ENCODE assay signal across 17 cellular contexts in the genomic region with DNA sequence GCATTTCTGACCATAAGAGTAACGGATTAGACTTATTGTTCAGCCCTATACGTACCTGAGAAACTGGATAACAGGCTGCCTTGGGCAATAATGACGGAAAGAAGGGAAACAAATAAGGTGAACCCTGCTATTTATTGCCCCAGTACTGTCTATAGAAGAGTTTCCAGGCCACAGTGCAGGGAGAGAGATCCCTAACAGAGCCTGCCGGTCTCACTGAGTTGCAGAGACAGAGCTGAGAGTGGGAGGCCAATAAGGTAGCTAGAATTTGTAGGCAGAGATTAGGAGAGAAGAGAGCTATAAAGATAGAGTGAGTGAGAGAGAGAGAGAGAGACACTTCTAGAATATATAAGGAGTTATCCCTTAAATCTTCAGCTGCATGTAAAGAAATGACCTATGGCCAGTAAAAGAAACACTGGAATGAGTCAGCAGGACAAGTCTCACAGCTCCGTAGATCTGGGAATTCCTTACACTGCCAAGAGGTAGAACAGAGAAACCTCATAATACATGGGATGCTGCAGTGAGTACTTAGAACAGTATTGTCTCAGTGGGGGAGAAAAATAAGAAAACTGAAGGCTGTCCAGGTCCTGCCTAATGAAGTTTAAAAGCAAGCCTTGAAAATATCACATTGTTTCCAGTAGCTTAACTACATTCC. TPM values are rescaled to one million over a fixed set of nuclear protein-coding genes. Genes with fewer than 3 reads are reported as not detected.
DNase-seq lines count a peak whose midpoint lies in the region; TF ChIP-seq lines count a peak whose summit lies in the region.
"Had no signal": no experiment of that assay in that cellular context is flagged by ENCODE, and none has a peak within 500 bp of the region (broad histone marks: within the 10 kb centered on the region; RNA-seq: fewer than 3 reads in every experiment).

No MANE protein-coding gene starts in this region.

- no peaks in the 10 kb centered on the region for H3K27me3 ChIP-seq in mammary epithelial cell (ENCODE audit: insufficient read depth, low read length)
- H3K27me3 ChIP-seq: gastrocnemius medialis, SJSA1 had no signal

- H3K27ac ChIP-seq in mammary epithelial cell (ENCODE audit: insufficient read depth, low read depth, low read length) = no peak overlapping the region
- H3K27ac ChIP-seq: gastrocnemius medialis, HL-60, prostate gland, SJSA1 had no signal

- no TSS peak for BruUV-seq in mammary epithelial cell (replicated peaks; lab: Mats Ljungman, UMichigan)

- H3K9ac ChIP-seq in mammary epithelial cell (ENCODE audit: insufficient read depth, low read length) = no peak overlapping the region

- intact Hi-C loops in mammary epithelial cell (cut with micrococcal nuclease) = loop anchor here (5.0 to 10.0 kb wide), 2 partner anchors 87 to 940 kb away; a partner anchor contains a TSS

- peaks cover 3% of the 10 kb centered on the region for H3K4me1 ChIP-seq in mammary epithelial cell (ENCODE audit: insufficient read depth, low read length)
- H3K4me1 ChIP-seq: gastrocnemius medialis, prostate gland had no signal

- H2AFZ ChIP-seq in mammary epithelial cell (ENCODE audit: low read depth, low read length) = no peak overlapping the region

- H3K4me2 ChIP-seq in mammary epithelial cell (ENCODE audit: insufficient read depth, low read depth, low read length) = no peak overlapping the region

- in situ Hi-C loops in mammary epithelial cell (cut with MboI; ENCODE audit: low sequenced_read_pairs in 2 of 2) = loop anchor here (5.0 to 25.0 kb wide), 5 partner anchors 170 to 778 kb away; a partner anchor contains a TSS

- DNase-seq in AG08396 (ENCODE audit: low spot score) (peak; percentile 33), HT1080 (ENCODE audit: low read depth) (peak; percentile 56), mammary epithelial cell (peak; percentile 66), iris pigment epithelial cell (ENCODE audit: low read depth) (peak; percentile 80), NOMO-1 (lab: John Stamatoyannopoulos, UW; ENCODE audit: unreplicated experiment in 2 of 2) (no peak), NCI-H69 (lab: John Stamatoyannopoulos, UW) (no peak)
- DNase-seq in effector CD8-positive, alpha-beta T cell (lab: John Stamatoyannopoulos, UW) = no peak
- DNase-seq in activated CD8-positive, alpha-beta memory T cell treated with anti-CD3 and anti-CD28 coated beads, Interleukin-2, amount 50 U/mL, for 48 hours = no peak
- DNase-seq: gastrocnemius medialis; kidney; NCI-H2029 treated with DMSO at 0.1 percent for 48 hours; stimulated activated CD4-positive, alpha-beta T cell treated with anti-CD3 and anti-CD28 coated beads, Interleukin-1b, Interleukin-23, amount 100 ng/mL, for 48 hours had no signal

- dilution Hi-C loops in mammary epithelial cell (cut with HindIII; ENCODE audit: low sequenced_read_pairs) = no loop called here

- H4K20me1 ChIP-seq in mammary epithelial cell (ENCODE audit: insufficient read depth, low read length) = no peaks in the 10 kb centered on the region

- CTCF ChIA-PET in mammary epithelial cell (lab: Charles Lee; ENCODE audit: low non-redundant PET) = interaction anchor here (0.6 kb wide), 1 partner anchor 110 kb away, joined by 3 read pairs; no protein-coding TSS in a partner anchor

- WGBS in mammary epithelial cell (ENCODE audit: low coverage, missing lambda C conversion rate) = 79% methylated on average over 5 of the region's 5 CpGs

- H3K36me3 ChIP-seq in mammary epithelial cell (ENCODE audit: insufficient read depth, low read length) = peaks cover 67% of the 10 kb centered on the region
- H3K36me3 ChIP-seq: prostate gland had no signal

- H3K79me2 ChIP-seq in mammary epithelial cell (ENCODE audit: insufficient read depth, low read length) = peaks cover 35% of the 10 kb centered on the region

- H3K4me3 ChIP-seq in mammary epithelial cell (replicated peaks in 1 of 3; ENCODE audit: insufficient read depth in 1 of 3, low read depth in 2 of 3, low read length in 3 of 3) = no peak overlapping the region
- H3K4me3 ChIP-seq: gastrocnemius medialis, GM12878, prostate gland, SJSA1 had no signal

- no peaks in the 10 kb centered on the region for H3K9me3 ChIP-seq in mammary epithelial cell (replicated peaks; ENCODE audit: insufficient read depth, low read length)
- H3K9me3 ChIP-seq: gastrocnemius medialis, prostate gland, SJSA1 had no signal

- no peak for TF ChIP-seq CTCF in mammary epithelial cell (conservative IDR thresholded peaks at IDR 0.05 in 1 of 2, IDR thresholded peaks at IDR 0.05 in 1 of 2; ENCODE audit: extremely low read depth in 1 of 2, insufficient read depth in 1 of 2, low read depth in 1 of 2, low read length in 2 of 2)

RNA-seq across cellular contexts. Expression of a gene that starts 51.8 kb away (rescaled TPM):
- total RNA-seq in HT1080 (2014; rRNA removed; shearing (Covaris generic)) = 11.1 and 12.4 TPM in 2 replicates
- polyA plus RNA-seq in HT1080 (2015; cell fraction: cytosol; rRNA removed) = 4.8 and 6.4 TPM in 2 replicates
- 10.0 and 11.5 TPM in 2 replicates for polyA plus RNA-seq in HT1080 (2015; cell fraction: nucleus; rRNA removed)
- total RNA-seq in mammary epithelial cell = 1 to 10 TPM; 5.8 to 7.0 TPM
- 3.6 TPM for polyA plus RNA-seq in mammary epithelial cell
- polyA minus RNA-seq in mammary epithelial cell = not detected
- total RNA-seq: B cell, SJSA1 had no signal

Comparison
In these comparisons a context has a peak if more than half of its experiments do, and no peak if none do; other contexts are left out.
1. DNase-seq: peak in AG08396 (single experiment), HT1080 (single experiment), mammary epithelial cell (single experiment) and iris pigment epithelial cell (single experiment); none in NOMO-1 (0 of 2), NCI-H69 (single experiment), effector CD8-positive, alpha-beta T cell (single experiment) and activated CD8-positive, alpha-beta memory T cell treated with anti-CD3 and anti-CD28 coated beads, Interleukin-2, amount 50 U/mL, for 48 hours (single experiment).